1 cellular context compared by ENCODE assay signal in the genomic region with DNA sequence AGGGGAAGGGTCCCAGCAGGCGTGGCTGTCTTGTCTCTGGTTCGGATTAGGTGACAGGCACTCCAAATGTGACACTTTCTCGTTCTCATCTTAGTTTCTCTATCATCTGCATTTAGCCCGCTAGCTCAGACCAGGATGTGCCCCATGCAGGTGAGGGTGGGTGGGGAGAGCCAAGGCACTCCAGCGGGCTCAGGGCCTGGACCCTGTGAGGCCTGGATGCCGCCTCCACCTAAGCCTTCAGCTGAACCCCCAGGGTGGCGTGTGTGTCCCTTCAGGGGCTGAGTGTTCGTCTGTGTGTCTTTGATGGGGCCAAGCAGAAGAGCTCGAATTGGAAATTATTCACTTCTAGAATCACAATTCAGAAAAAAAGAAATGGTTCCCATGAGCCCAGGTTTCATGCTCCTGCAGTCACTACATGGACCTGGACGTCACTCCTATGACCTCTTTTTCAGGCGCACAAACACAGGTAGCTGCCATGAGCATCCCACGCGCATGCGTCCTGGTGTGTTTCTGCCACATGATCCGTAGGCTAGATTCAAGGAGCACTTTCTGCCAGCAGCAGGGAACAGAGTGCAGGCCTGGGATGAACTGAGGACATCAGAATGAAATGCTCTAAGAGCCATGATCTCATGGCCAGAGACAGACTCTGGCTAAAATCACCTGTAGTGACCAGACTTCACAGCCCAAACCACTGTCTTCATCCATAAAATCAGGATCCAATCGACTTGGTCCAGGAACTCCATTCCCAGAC.
TF ChIP-seq lines count a peak whose summit lies in the region.

No MANE protein-coding gene starts in this region.

TF ChIP-seq in endothelial cell of umbilical vein, 7 proteins besides CTCF, POLR2A, EP300 and RAD21:
- TF ChIP-seq MYC (IDR thresholded peaks at IDR 0.05; ENCODE audit: low read depth, low read length) (no peak), GATA2 (IDR thresholded peaks at IDR 0.05; ENCODE audit: insufficient read depth, insufficient read length, low read depth, low read length) (no peak), EZH2 (IDR thresholded peaks at IDR 0.05; ENCODE audit: borderline replicate concordance, low read depth, low read length, severe bottlenecking) (no peak), POLR2AphosphoS5 (IDR thresholded peaks at IDR 0.05; ENCODE audit: insufficient read depth, low read depth, low read length) (no peak), FOS (IDR thresholded peaks at IDR 0.05; ENCODE audit: borderline replicate concordance, insufficient read depth, low read length) (no peak), JUN (IDR thresholded peaks at IDR 0.05; ENCODE audit: borderline replicate concordance, insufficient read depth, insufficient read length, low read depth) (no peak)
- TF ChIP-seq, protein P1, sequence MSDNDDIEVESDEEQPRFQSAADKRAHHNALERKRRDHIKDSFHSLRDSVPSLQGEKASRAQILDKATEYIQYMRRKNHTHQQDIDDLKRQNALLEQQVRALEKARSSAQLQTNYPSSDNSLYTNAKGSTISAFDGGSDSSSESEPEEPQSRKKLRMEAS (IDR thresholded peaks at IDR 0.05; ENCODE audit: insufficient read depth, insufficient read length), result no peak
